ENCODE assay signal across 12 cellular contexts in the genomic region with DNA sequence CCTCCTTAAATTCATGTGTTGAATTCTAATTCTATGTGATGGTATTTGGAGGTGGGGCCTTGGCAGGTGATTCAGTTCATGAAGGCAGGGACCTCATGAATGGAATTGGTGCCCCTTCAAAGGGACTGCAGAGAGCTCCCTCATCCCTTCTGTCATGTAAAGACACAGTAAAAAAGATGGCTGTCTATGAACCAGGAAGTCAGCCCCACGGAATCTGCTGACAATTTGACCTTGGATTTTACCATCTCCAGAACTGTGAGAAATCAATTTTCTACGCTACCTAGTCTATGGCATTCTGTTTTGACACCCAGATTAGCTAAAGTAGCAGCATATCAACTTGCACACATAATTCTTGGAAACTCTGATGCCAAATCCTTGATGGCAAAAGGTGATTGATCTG. TPM values are rescaled to one million over a fixed set of nuclear protein-coding genes. Genes with fewer than 3 reads are reported as not detected.
DNase-seq lines count a peak whose midpoint lies in the region.
"Not testable (repeated sequence)": the region's sequence is repeated elsewhere in the genome, so short reads cannot be mapped to it uniquely, and the experiment has no call there.
"Had no signal": no experiment of that assay in that cellular context is flagged by ENCODE, and none has a peak within 500 bp of the region (broad histone marks: within the 10 kb centered on the region; RNA-seq: fewer than 3 reads in every experiment).

No MANE protein-coding gene starts in this region.

- H3K36me3 ChIP-seq in SJCRH30, result not testable (repeated sequence)

- H3K27ac ChIP-seq in SJCRH30, result peak overlapping the region; percentile 90

- H3K4me1 ChIP-seq in SJCRH30, result not testable (repeated sequence)

- not testable (repeated sequence) for H3K27me3 ChIP-seq in SJCRH30

- H3K9me3 ChIP-seq in SJCRH30 (replicated peaks), result not testable (repeated sequence)

- DNase-seq in SJCRH30, result peak; percentile 86 to 96

- not testable (repeated sequence) for H3K4me3 ChIP-seq in SJCRH30

RNA-seq across cellular contexts. Expression of gene CDRT15, which starts 1.6 kb away (rescaled TPM):
- 0.36 and 0.66 TPM in 2 replicates for total RNA-seq in SJCRH30 (2014; rRNA removed; shearing (Covaris generic))
- total RNA-seq: A172; A673; B cell; Caco-2; Calu3; CD4-positive, alpha-beta memory T cell; CD4-positive, alpha-beta T cell; CD4-positive, CD25-positive, alpha-beta regulatory T cell; CD8-positive, alpha-beta memory T cell; CD8-positive, alpha-beta T cell; Daoy had no signal
